Comparison of ENCODE assay signal across 1 cellular context in genomic region chr13:105914637-105915036, GRCh38.
TF ChIP-seq lines count a peak whose summit lies in the region.

No MANE protein-coding gene starts in this region.

TF ChIP-seq in IMR-90, 13 proteins besides CTCF, POLR2A, EP300 and RAD21 (continued from another document):
- TF ChIP-seq ELK1 (IDR thresholded peaks at IDR 0.05; ENCODE audit: borderline replicate concordance, low read depth, low read length) (no peak), FOS (IDR thresholded peaks at IDR 0.05; ENCODE audit: low read depth, low read length) (peak; percentile 72; the same call in 1 of the 2 replicates), BHLHE40 (IDR thresholded peaks at IDR 0.05; ENCODE audit: low read depth, low read length) (peak; percentile 92), USF2 (IDR thresholded peaks at IDR 0.05; ENCODE audit: low read depth, low read length) (no peak; the same call in 1 of the 2 replicates), RCOR1 (IDR thresholded peaks at IDR 0.05; ENCODE audit: insufficient replicate concordance, low read length) (peak; percentile 66)
